ENCODE assay signal across 19 cellular contexts in the genomic region with DNA sequence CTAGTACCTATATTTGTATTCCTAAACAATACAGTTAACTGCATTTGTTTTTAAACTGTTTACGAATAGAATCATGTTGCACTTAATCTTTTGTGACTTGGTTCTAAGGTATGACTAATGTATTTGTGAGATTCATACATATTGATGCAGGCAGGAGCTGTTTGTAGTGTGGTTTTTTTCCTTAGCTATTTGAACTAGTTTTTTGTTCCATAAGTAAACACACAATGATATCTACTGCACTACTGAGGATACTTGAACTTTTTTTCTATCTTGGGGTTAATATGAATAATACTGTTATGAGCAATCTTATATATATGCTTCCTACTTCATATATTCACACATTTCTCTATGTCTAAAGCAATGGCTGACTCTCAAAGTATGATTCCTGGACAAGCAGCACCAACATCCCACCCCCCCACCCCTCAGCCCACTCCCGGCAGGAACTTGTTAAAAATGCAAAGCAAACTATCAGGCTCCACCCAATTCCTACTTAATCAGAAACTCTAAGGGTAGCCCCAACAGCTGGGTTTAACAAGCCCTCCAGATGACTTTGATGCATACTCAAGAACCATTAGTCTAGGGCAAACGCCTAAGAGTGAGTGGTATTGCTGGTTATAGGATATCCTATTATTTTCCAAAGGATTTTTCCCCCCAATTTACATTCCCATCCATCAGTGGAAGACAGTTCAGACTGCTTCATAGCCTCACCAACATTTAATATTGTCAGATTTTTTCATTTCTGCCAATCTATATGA. TPM values are rescaled to one million over a fixed set of nuclear protein-coding genes. Genes with fewer than 3 reads are reported as not detected.
DNase-seq lines count a peak whose midpoint lies in the region; ATAC-seq and TF ChIP-seq lines count a peak whose summit lies in the region.
"Had no signal": no experiment of that assay in that cellular context is flagged by ENCODE, and none has a peak within 500 bp of the region (broad histone marks: within the 10 kb centered on the region; RNA-seq: fewer than 3 reads in every experiment).

No MANE protein-coding gene starts in this region.

- POLR2A ChIA-PET in SK-N-SH (lab: Yijun Ruan, JAX), result no interaction called here

- H3K9ac ChIP-seq in SK-N-SH (no peak overlapping the region), neural progenitor cell (no peak overlapping the region)

- peaks cover 10% of the 10 kb centered on the region for H3K36me3 Mint-ChIP-seq in activated T-helper 17 cell treated with anti-CD3 and anti-CD28 coated beads, Interleukin-2, amount 50 U/mL, for 72 hours (ENCODE audit: low read depth)
- peaks cover 37% of the 10 kb centered on the region for H3K36me3 Mint-ChIP-seq in neural progenitor cell

- DNase-seq in SK-N-SH (no peak), HCEC 1CT (peak; percentile 75), neural progenitor cell (ENCODE audit: low spot score) (no peak), AG08396 (ENCODE audit: low spot score) (no peak), LoVo (ENCODE audit: low spot score) (no peak)
- DNase-seq: activated CD4-positive, alpha-beta memory T cell treated with anti-CD3 and anti-CD28 coated beads, Interleukin-2, amount 10 ng/mL, durations not matched to agents 7 days and 5 days; activated T-cell treated with anti-CD3 and anti-CD28 coated beads, Interleukin-2, amount 50 U/mL, for 72 hours; CD8-positive, alpha-beta T cell; GOT3; Kasumi-1; NCI-H146; stimulated activated naive CD4-positive, alpha-beta T cell; upper lobe of right lung had no signal

- no peaks in the 10 kb centered on the region for H3K9me3 Mint-ChIP-seq in activated T-helper 17 cell treated with anti-CD3 and anti-CD28 coated beads, Interleukin-2, amount 50 U/mL, for 72 hours
- H3K9me3 Mint-ChIP-seq in neural progenitor cell, result peaks cover 27% of the 10 kb centered on the region
- H3K9me3 Mint-ChIP-seq: activated CD4-positive, alpha-beta memory T cell treated with anti-CD3 and anti-CD28 coated beads, Interleukin-2, amount 10 ng/mL, durations not matched to agents 7 days and 5 days had no signal

- H3K27ac ChIP-seq in SK-N-SH (ENCODE audit: low read depth in 2 of 2, low read length in 1 of 2), result no peak overlapping the region; a peak in 1 of 4 replicates
- H3K27ac ChIP-seq in neural progenitor cell, result no peak overlapping the region
- H3K27ac ChIP-seq: PC-9, upper lobe of right lung had no signal

- H3K9me3 ChIP-seq in SK-N-SH (peaks cover 3% of the 10 kb centered on the region; the same call in 1 of the 2 replicates), neural progenitor cell (ENCODE audit: low read depth) (no peaks in the 10 kb centered on the region)
- H3K9me3 ChIP-seq: upper lobe of right lung had no signal

- ATAC-seq in SK-N-SH treated with all-trans-retinoic acid at 6 μM for 48 hours, result peak; percentile 40; the same call in 2 of the 3 replicates
- peak; percentile 44 for ATAC-seq in activated T-helper 17 cell treated with anti-CD3 and anti-CD28 coated beads, Interleukin-2, amount 50 U/mL, for 72 hours (replicated peaks)
- no peak for ATAC-seq in GM21786 (IDR thresholded peaks at IDR 0.05; ENCODE audit: unreplicated experiment)
- ATAC-seq: activated T-cell treated with anti-CD3 and anti-CD28 coated beads, Interleukin-2, amount 50 U/mL, for 72 hours; CD8-positive, alpha-beta T cell; upper lobe of right lung had no signal

- WGBS in SK-N-SH (ENCODE audit: low lambda C conversion rate), result 93% methylated on average over 3 of the region's 3 CpGs

- peak overlapping the region; percentile 6 for H3K27ac Mint-ChIP-seq in activated T-helper 17 cell treated with anti-CD3 and anti-CD28 coated beads, Interleukin-2, amount 50 U/mL, for 72 hours
- no peak overlapping the region for H3K27ac Mint-ChIP-seq in neural progenitor cell
- H3K27ac Mint-ChIP-seq: activated CD4-positive, alpha-beta memory T cell treated with anti-CD3 and anti-CD28 coated beads, Interleukin-2, amount 10 ng/mL, durations not matched to agents 7 days and 5 days; CD8-positive, alpha-beta T cell; endodermal cell had no signal

- H3F3A ChIP-seq in SK-N-SH (replicated peaks; ENCODE audit: insufficient read depth), result no peaks in the 10 kb centered on the region
- peaks cover 19% of the 10 kb centered on the region for H3F3A ChIP-seq in neural progenitor cell (ENCODE audit: low read depth)

- CTCF ChIA-PET in SK-N-SH (lab: Yijun Ruan, JAX), result interaction anchor here (0.6 to 2.1 kb wide), 7 partner anchors 9 to 114 kb away, joined by 3 to 9 read pairs (median 4); no protein-coding TSS in a partner anchor

- no peak overlapping the region for H3K4me3 ChIP-seq in SK-N-SH (ENCODE audit: low read depth in 2 of 2, low read length in 1 of 2)
- H3K4me3 ChIP-seq in neural progenitor cell, result no peak overlapping the region
- H3K4me3 ChIP-seq: GM12878, PC-9, upper lobe of right lung had no signal

- no peak overlapping the region for H3K4me3 Mint-ChIP-seq in activated T-helper 17 cell treated with anti-CD3 and anti-CD28 coated beads, Interleukin-2, amount 50 U/mL, for 72 hours
- no peak overlapping the region for H3K4me3 Mint-ChIP-seq in neural progenitor cell
- H3K4me3 Mint-ChIP-seq: activated CD4-positive, alpha-beta memory T cell treated with anti-CD3 and anti-CD28 coated beads, Interleukin-2, amount 10 ng/mL, durations not matched to agents 7 days and 5 days; activated T-cell treated with anti-CD3 and anti-CD28 coated beads, Interleukin-2, amount 50 U/mL, for 72 hours; CD8-positive, alpha-beta T cell; endodermal cell had no signal

- H3K27me3 Mint-ChIP-seq in activated T-helper 17 cell treated with anti-CD3 and anti-CD28 coated beads, Interleukin-2, amount 50 U/mL, for 72 hours, result no peaks in the 10 kb centered on the region
- no peaks in the 10 kb centered on the region for H3K27me3 Mint-ChIP-seq in neural progenitor cell (ENCODE audit: insufficient read depth, low read depth)
- H3K27me3 Mint-ChIP-seq: activated CD4-positive, alpha-beta memory T cell treated with anti-CD3 and anti-CD28 coated beads, Interleukin-2, amount 10 ng/mL, durations not matched to agents 7 days and 5 days had no signal

- peaks cover 0 to 5% of the 10 kb centered on the region in 2 experiments; a peak in 3 of 4 replicates for H3K4me1 ChIP-seq in SK-N-SH (ENCODE audit: control insufficient read depth in 1 of 2, insufficient read depth in 2 of 2, low read depth in 1 of 2, low read length in 1 of 2)
- peaks cover 18% of the 10 kb centered on the region for H3K4me1 ChIP-seq in neural progenitor cell
- H3K4me1 ChIP-seq: upper lobe of right lung had no signal

- no peak overlapping the region for H3K4me2 ChIP-seq in SK-N-SH
- H3K4me2 ChIP-seq in neural progenitor cell, result peak overlapping the region; percentile 14
- H3K4me2 ChIP-seq: PC-9 had no signal

- no peak overlapping the region for H2AFZ ChIP-seq in SK-N-SH (ENCODE audit: low read depth)
- no peak overlapping the region for H2AFZ ChIP-seq in neural progenitor cell (replicated peaks)
- H2AFZ ChIP-seq: PC-9 had no signal

- no peaks in the 10 kb centered on the region for H3K9me2 ChIP-seq in SK-N-SH

- H3K27me3 ChIP-seq in SK-N-SH (ENCODE audit: insufficient read depth) (no peaks in the 10 kb centered on the region), neural progenitor cell (no peaks in the 10 kb centered on the region)
- H3K27me3 ChIP-seq: upper lobe of right lung had no signal

- no peak for TF ChIP-seq RAD21 in SK-N-SH (IDR thresholded peaks at IDR 0.05; ENCODE audit: low read length)

- H3K36me3 ChIP-seq in SK-N-SH (replicated peaks in 1 of 2; ENCODE audit: control insufficient read depth in 1 of 2, insufficient read depth in 2 of 2, low read length in 1 of 2), result peaks cover 0 to 9% of the 10 kb centered on the region in 2 experiments
- no peaks in the 10 kb centered on the region for H3K36me3 ChIP-seq in neural progenitor cell
- H3K36me3 ChIP-seq: upper lobe of right lung had no signal

- peaks cover 96% of the 10 kb centered on the region for H3K79me2 ChIP-seq in SK-N-SH (ENCODE audit: insufficient read depth)
- peaks cover 100% of the 10 kb centered on the region for H3K79me2 ChIP-seq in neural progenitor cell (ENCODE audit: low read depth)

- peaks cover 33% of the 10 kb centered on the region for H3K4me1 Mint-ChIP-seq in activated T-helper 17 cell treated with anti-CD3 and anti-CD28 coated beads, Interleukin-2, amount 50 U/mL, for 72 hours
- H3K4me1 Mint-ChIP-seq in neural progenitor cell, result no peaks in the 10 kb centered on the region

- H4K20me1 ChIP-seq in SK-N-SH (ENCODE audit: insufficient read depth) (peaks cover 43% of the 10 kb centered on the region), neural progenitor cell (ENCODE audit: low read depth) (peaks cover 55% of the 10 kb centered on the region)

- no peak for TF ChIP-seq CTCF in SK-N-SH (IDR thresholded peaks at IDR 0.05)
- TF ChIP-seq CTCF in neural progenitor cell (IDR thresholded peaks at IDR 0.05), result no peak

- TF ChIP-seq EP300 in SK-N-SH (IDR thresholded peaks at IDR 0.05; ENCODE audit: borderline replicate concordance in 1 of 2, low read depth in 1 of 2, low read length in 1 of 2), result no peak

TF ChIP-seq in SK-N-SH treated with all-trans-retinoic acid at 6 μM for 48 hours, 23 proteins besides CTCF, POLR2A, EP300 and RAD21 (continues in another document):
- TF ChIP-seq ZC3H10 (CRISPR knock-in tag; IDR thresholded peaks at IDR 0.05) (no peak), RARB (CRISPR knock-in tag; IDR thresholded peaks at IDR 0.05) (no peak), BACH2 (CRISPR knock-in tag; IDR thresholded peaks at IDR 0.05; ENCODE audit: borderline replicate concordance) (no peak), CSDC2 (CRISPR knock-in tag; IDR thresholded peaks at IDR 0.05) (no peak)

TF ChIP-seq in SK-N-SH, 30 proteins besides CTCF, POLR2A, EP300 and RAD21 (continues in another document):
- TF ChIP-seq, protein P1, sequence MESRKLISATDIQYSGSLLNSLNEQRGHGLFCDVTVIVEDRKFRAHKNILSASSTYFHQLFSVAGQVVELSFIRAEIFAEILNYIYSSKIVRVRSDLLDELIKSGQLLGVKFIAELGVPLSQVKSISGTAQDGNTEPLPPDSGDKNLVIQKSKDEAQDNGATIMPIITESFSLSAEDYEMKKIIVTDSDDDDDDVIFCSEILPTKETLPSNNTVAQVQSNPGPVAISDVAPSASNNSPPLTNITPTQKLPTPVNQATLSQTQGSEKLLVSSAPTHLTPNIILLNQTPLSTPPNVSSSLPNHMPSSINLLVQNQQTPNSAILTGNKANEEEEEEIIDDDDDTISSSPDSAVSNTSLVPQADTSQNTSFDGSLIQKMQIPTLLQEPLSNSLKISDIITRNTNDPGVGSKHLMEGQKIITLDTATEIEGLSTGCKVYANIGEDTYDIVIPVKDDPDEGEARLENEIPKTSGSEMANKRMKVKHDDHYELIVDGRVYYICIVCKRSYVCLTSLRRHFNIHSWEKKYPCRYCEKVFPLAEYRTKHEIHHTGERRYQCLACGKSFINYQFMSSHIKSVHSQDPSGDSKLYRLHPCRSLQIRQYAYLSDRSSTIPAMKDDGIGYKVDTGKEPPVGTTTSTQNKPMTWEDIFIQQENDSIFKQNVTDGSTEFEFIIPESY (IDR thresholded peaks at IDR 0.05; ENCODE audit: borderline replicate concordance, low read depth), result no peak
- TF ChIP-seq MXI1 (IDR thresholded peaks at IDR 0.05; ENCODE audit: low read depth, low read length), result no peak

RNA-seq across cellular contexts. Expression of a gene that starts 25.8 kb away (rescaled TPM):
- 5.2 and 6.7 TPM in 2 replicates for polyA plus RNA-seq in SK-N-SH (2012; rRNA removed)
- polyA plus RNA-seq in SK-N-SH (2012; cell fraction: cytosol; rRNA removed), result 6.2 and 6.6 TPM in 2 replicates
- polyA plus RNA-seq in SK-N-SH (2012; cell fraction: nucleus; rRNA removed), result 7.1 and 13.7 TPM in 2 replicates
- total RNA-seq in activated T-helper 17 cell treated with anti-CD3 and anti-CD28 coated beads, Interleukin-2, amount 50 U/mL, for 72 hours, result 10 to 100 TPM; 27.6 to 35.1 TPM
- 32.4 and 48.0 TPM in 2 replicates for total RNA-seq in neural progenitor cell (ENCODE audit: low replicate concordance)
